24 cellular contexts compared by ENCODE assay signal in genomic region chr3:56282341-56282740, GRCh38.
A peak's percentile ranks its signal among the peaks of the same experiment; 100 is the strongest.
DNase-seq lines count a peak whose midpoint lies in the region; ATAC-seq and TF ChIP-seq lines count a peak whose summit lies in the region.
"Had no signal": no experiment of that assay in that cellular context is flagged by ENCODE, and none has a peak within 500 bp of the region (broad histone marks: within the 10 kb centered on the region; RNA-seq: fewer than 3 reads in every experiment).

No MANE protein-coding gene starts in this region.

- H3K79me2 ChIP-seq in hepatocyte: no peaks in the 10 kb centered on the region

- H3K27ac ChIP-seq in HEK293 (ENCODE audit: extremely low read depth, low read depth, low read length) (no peak overlapping the region), SJSA1 (peak overlapping the region; percentile 54), hepatocyte (peak overlapping the region; percentile 31)
- H3K27ac ChIP-seq: BLaER1, HL-60, KMS-11, RWPE1 had no signal

- H4K20me1 ChIP-seq in hepatocyte (ENCODE audit: insufficient read depth, poor library complexity, severe bottlenecking): no peaks in the 10 kb centered on the region
- H4K20me1 ChIP-seq: BLaER1 had no signal

- POLR2A ChIA-PET in HEK293 (lab: Yijun Ruan, JAX): no interaction called here

- H3K4me3 ChIP-seq in HEK293 (ENCODE audit: low read depth, low read length): no peak overlapping the region
- no peak overlapping the region for H3K4me3 ChIP-seq in SJSA1
- H3K4me3 ChIP-seq in cardiac fibroblast (replicated peaks in 1 of 2; ENCODE audit: low read depth in 2 of 2, low read length in 2 of 2): no peak overlapping the region
- no peak overlapping the region for H3K4me3 ChIP-seq in hepatocyte
- H3K4me3 ChIP-seq: BLaER1, HAP-1 had no signal

- peak; percentile 44 to 70 for DNase-seq in SJSA1 (ENCODE audit: low read depth in 1 of 2, low spot score in 2 of 2)
- peak; percentile 67 to 93 for DNase-seq in cardiac fibroblast (ENCODE audit: low read depth in 2 of 2)
- no peak for DNase-seq in hepatocyte (ENCODE audit: low spot score)
- DNase-seq in SHP77 (lab: John Stamatoyannopoulos, UW): no peak
- DNase-seq: CD4-positive, CD25-positive, alpha-beta regulatory T cell; DMS53; GOT3; MM.1S; NCI-H1105; NCI-H1436 treated with DMSO at 0.1 percent for 48 hours; NCI-H187 treated with DMSO at 0.1 percent for 48 hours; NCI-H524 treated with DMSO at 0.1 percent for 48 hours; SHP77 treated with DMSO at 0.1 percent for 48 hours; T-cell had no signal

- H3K9me3 ChIP-seq in HEK293 (ENCODE audit: control insufficient read depth, insufficient read depth, low read depth, low read length) (no peaks in the 10 kb centered on the region), SJSA1 (replicated peaks) (no peaks in the 10 kb centered on the region), hepatocyte (ENCODE audit: low read depth) (no peaks in the 10 kb centered on the region)
- H3K9me3 ChIP-seq: BLaER1, HAP-1 had no signal

- H3K4me1 ChIP-seq in HEK293 (ENCODE audit: control insufficient read depth, insufficient read depth, low read length): no peaks in the 10 kb centered on the region
- peaks cover 16% of the 10 kb centered on the region for H3K4me1 ChIP-seq in SJSA1 (replicated peaks)
- peaks cover 10% of the 10 kb centered on the region for H3K4me1 ChIP-seq in hepatocyte (ENCODE audit: insufficient read depth)
- H3K4me1 ChIP-seq: BLaER1 had no signal

- no peaks in the 10 kb centered on the region for H3K9me2 ChIP-seq in hepatocyte (replicated peaks; ENCODE audit: insufficient read depth)

- H3K36me3 ChIP-seq in HEK293 (ENCODE audit: control insufficient read depth in 2 of 2, insufficient read depth in 1 of 2, low read length in 2 of 2): no peaks in the 10 kb centered on the region
- no peaks in the 10 kb centered on the region for H3K36me3 ChIP-seq in SJSA1
- H3K36me3 ChIP-seq in hepatocyte (replicated peaks; ENCODE audit: insufficient read depth, low read depth): no peaks in the 10 kb centered on the region
- H3K36me3 ChIP-seq: BLaER1, HAP-1 had no signal

- H2AFZ ChIP-seq in hepatocyte: no peak overlapping the region

- TF ChIP-seq CTCF in HEK293 (tag by site-specific recombination; IDR thresholded peaks at IDR 0.05) (no peak), cardiac fibroblast (IDR thresholded peaks at IDR 0.05; ENCODE audit: low read depth, low read length) (no peak), hepatocyte (IDR thresholded peaks at IDR 0.05; ENCODE audit: poor library complexity) (no peak)

- H3K4me2 ChIP-seq in hepatocyte: no peak overlapping the region
- H3K4me2 ChIP-seq: BLaER1, KMS-11 had no signal

- no peaks in the 10 kb centered on the region for H3K27me3 ChIP-seq in SJSA1 (replicated peaks)
- H3K27me3 ChIP-seq in hepatocyte: no peaks in the 10 kb centered on the region
- H3K27me3 ChIP-seq: BLaER1 had no signal

- no peak for ATAC-seq in HG03039 (IDR thresholded peaks at IDR 0.05; ENCODE audit: unreplicated experiment)
- no peak for ATAC-seq in GM19324 (IDR thresholded peaks at IDR 0.05; ENCODE audit: low FRiP score, unreplicated experiment)
- ATAC-seq: Panc1, SK-N-SH treated with all-trans-retinoic acid at 6 μM for 48 hours, T-cell had no signal

- CTCF ChIA-PET in HEK293 (lab: Yijun Ruan, JAX): no interaction called here

TF ChIP-seq in HEK293, 187 proteins besides CTCF, POLR2A, EP300 and RAD21:
- 0 out of 2 replicates have a peak, but pooled peaks have one; percentile 16 for TF ChIP-seq PRDM1 (tag by site-specific recombination; IDR thresholded peaks at IDR 0.05)
- TF ChIP-seq ZNF155 (tag by site-specific recombination; IDR thresholded peaks at IDR 0.05): no peak
- TF ChIP-seq ZNF214 (tag by site-specific recombination; IDR thresholded peaks at IDR 0.05; ENCODE audit: borderline replicate concordance): no peak

Comparison
In these comparisons a context has a peak if more than half of its experiments do, and no peak if none do; other contexts are left out.
1. DNase-seq: peak in SJSA1 (2 of 2) and cardiac fibroblast (2 of 2); none in hepatocyte (single experiment) and SHP77 (0 of 2).